ENCODE assay signal across 23 cellular contexts in the genomic region with DNA sequence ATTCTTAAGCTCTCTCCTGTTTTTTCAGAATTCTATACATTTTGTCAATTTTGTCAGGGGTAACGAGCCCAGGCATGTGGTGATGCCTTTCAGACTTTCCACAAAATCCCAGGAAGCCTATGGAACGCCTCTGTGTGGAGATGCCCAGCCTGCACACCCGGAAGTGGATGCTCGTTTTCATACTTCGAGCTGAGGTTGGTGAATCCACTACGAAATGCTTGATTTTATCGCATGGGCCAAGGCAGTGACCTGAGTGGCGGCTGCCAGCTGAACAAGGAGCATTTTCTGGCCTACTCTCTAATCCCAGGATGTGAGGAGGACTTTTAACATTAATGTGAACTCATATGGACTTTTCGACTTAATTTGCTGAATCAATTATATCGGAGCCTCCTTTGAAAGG.
"Had no signal": no experiment of that assay in that cellular context is flagged by ENCODE, and none has a peak within 500 bp of the region (broad histone marks: within the 10 kb centered on the region; RNA-seq: fewer than 3 reads in every experiment).

No MANE protein-coding gene starts in this region.

- H3K4me2 ChIP-seq: SK-N-SH had no signal

- DNase-seq: activated CD4-positive, alpha-beta T cell treated with anti-CD3 and anti-CD28 coated beads, Interleukin-2, amount 10 ng/mL, durations not matched to agents 24 days and 14 days; activated CD4-positive, alpha-beta T cell treated with anti-CD3 and anti-CD28 coated beads, Interleukin-2, amount 50 U/mL, for 4 hours; activated CD8-positive, alpha-beta T cell treated with anti-CD3 and anti-CD28 coated beads for 36 hours; activated gamma-delta T cell; activated naive CD4-positive, alpha-beta T cell treated with Interleukin-2 at 50 U/mL for 16 hours; activated naive CD8-positive, alpha-beta T cell treated with anti-CD3 and anti-CD28 coated beads, Interleukin-2, amount 10 ng/mL, durations not matched to agents 7 days and 5 days; activated T-cell treated with anti-CD3 and anti-CD28 coated beads, Interleukin-2, amount 50 U/mL, for 1 hour; activated T-cell treated with anti-CD3 and anti-CD28 coated beads, Interleukin-2, amount 50 U/mL, for 72 hours; body of pancreas; NCI-H1092 treated with DMSO at 0.1 percent for 48 hours; NCI-H1417 treated with DMSO at 0.1 percent for 48 hours; NCI-H187 treated with DMSO at 0.1 percent for 48 hours; NCI-H2081 treated with DMSO at 0.1 percent for 48 hours; NCI-H345; NCI-H524 treated with DMSO at 0.1 percent for 48 hours; SHP77 treated with DMSO at 0.1 percent for 48 hours; SK-N-SH had no signal

- ATAC-seq: activated CD8-positive, alpha-beta T cell treated with anti-CD3 and anti-CD28 coated beads for 36 hours; activated T-cell treated with anti-CD3 and anti-CD28 coated beads, Interleukin-2, amount 50 U/mL, for 72 hours; activated T-helper 17 cell treated with anti-CD3 and anti-CD28 coated beads, Interleukin-2, amount 50 U/mL, for 72 hours; body of pancreas; K562 had no signal

- H3K27me3 ChIP-seq: body of pancreas, SJSA1 had no signal

- H3K36me3 ChIP-seq: breast epithelium, SJSA1 had no signal

- H3K4me3 ChIP-seq: body of pancreas, breast epithelium, K562, SJSA1 had no signal

- FAIRE-seq: astrocyte, K562, TTC549 had no signal

- H3K27ac ChIP-seq: body of pancreas, breast epithelium, SJSA1 had no signal

- H3K9me3 ChIP-seq: body of pancreas, breast epithelium, SJSA1, SK-N-SH had no signal

- H3K9ac ChIP-seq: SK-N-SH had no signal

- H3K4me1 ChIP-seq: body of pancreas, breast epithelium, SJSA1 had no signal
